In the genomic region with DNA sequence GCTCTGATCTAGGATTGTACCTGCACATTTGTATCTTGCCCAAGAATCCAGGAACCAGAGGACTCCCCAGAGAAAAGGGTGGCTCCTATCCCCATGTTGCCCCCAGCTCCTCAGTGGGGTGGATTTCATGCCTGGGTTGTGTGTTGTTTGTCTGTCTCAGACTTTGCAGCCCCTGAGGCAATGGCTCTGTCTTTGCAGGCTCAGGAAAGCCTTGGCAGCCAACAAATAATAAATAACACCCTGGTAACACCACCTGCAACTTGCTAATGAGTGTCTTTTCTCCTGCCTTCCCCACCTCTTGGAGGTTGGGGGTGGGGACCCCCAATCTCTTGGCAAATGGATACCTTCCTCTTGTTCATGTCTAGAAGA, we compare ENCODE assay signal across 18 cellular contexts.
DNase-seq lines count a peak whose midpoint lies in the region; ATAC-seq, FAIRE-seq and TF ChIP-seq lines count a peak whose summit lies in the region.
"Had no signal": no experiment of that assay in that cellular context is flagged by ENCODE, and none has a peak within 500 bp of the region (broad histone marks: within the 10 kb centered on the region; RNA-seq: fewer than 3 reads in every experiment).

No MANE protein-coding gene starts in this region.

- H3K4me3 ChIP-seq in bronchial epithelial cell (ENCODE audit: low read depth, low read length) (no peak overlapping the region), keratinocyte (ENCODE audit: control insufficient read depth in 2 of 3, extremely low read depth in 1 of 3, insufficient read depth in 2 of 3, low read depth in 1 of 3, low read length in 3 of 3) (no peak overlapping the region), esophagus squamous epithelium (no peak overlapping the region)
- H3K4me3 ChIP-seq: GM23338 had no signal

- FAIRE-seq in bronchial epithelial cell (lab: Jason Lieb, UNC), result no peak
- peak; percentile 43 for FAIRE-seq in keratinocyte (lab: Jason Lieb, UNC)
- FAIRE-seq: GM12891, GM18507 had no signal

- H3K9me1 ChIP-seq in keratinocyte (ENCODE audit: control insufficient read depth, extremely low read depth, insufficient read depth, low read length), result no peaks in the 10 kb centered on the region

- no peak for ATAC-seq in HG03442 (IDR thresholded peaks at IDR 0.05; ENCODE audit: unreplicated experiment)
- ATAC-seq: GM23338, HCT116 had no signal

- no peak for TF ChIP-seq POLR2A in esophagus squamous epithelium (IDR thresholded peaks at IDR 0.05)

- H3K79me2 ChIP-seq in keratinocyte (ENCODE audit: control insufficient read depth, insufficient read depth, low read length), result no peaks in the 10 kb centered on the region

- peaks cover 6% of the 10 kb centered on the region for H3K27me3 ChIP-seq in bronchial epithelial cell (ENCODE audit: control insufficient read depth, insufficient read depth, low read length)
- H3K27me3 ChIP-seq in keratinocyte (ENCODE audit: control insufficient read depth, extremely low read depth, insufficient read depth, low read length), result no peaks in the 10 kb centered on the region
- H3K27me3 ChIP-seq in esophagus squamous epithelium, result peaks cover 0 to 87% (median 0%) of the 10 kb centered on the region in 4 donors

- dilution Hi-C loops in keratinocyte (cut with MboI; ENCODE audit: extremely low pct_ligation_motif_present, low sequenced_read_pairs), result no loop called here

- H3K27ac ChIP-seq in keratinocyte (ENCODE audit: control insufficient read depth, insufficient read depth, low read length), result no peak overlapping the region
- no peak overlapping the region for H3K27ac ChIP-seq in esophagus squamous epithelium

- peaks cover 29% of the 10 kb centered on the region for H3K4me1 ChIP-seq in keratinocyte (ENCODE audit: control insufficient read depth, extremely low read depth, insufficient read depth, low read length)
- H3K4me1 ChIP-seq in esophagus squamous epithelium, result no peaks in the 10 kb centered on the region
- H3K4me1 ChIP-seq: Caco-2 had no signal

- DNase-seq in ELF-1 (ENCODE audit: low read depth, low spot score), result peak; percentile 25
- DNase-seq in M059J (ENCODE audit: low read depth), result peak; percentile 16
- DNase-seq in bronchial epithelial cell (ENCODE audit: low read depth), result peak; percentile 30
- no peak for DNase-seq in keratinocyte (ENCODE audit: low read depth, low spot score)
- DNase-seq in esophagus squamous epithelium (lab: John Stamatoyannopoulos, UW), result no peak
- no peak for DNase-seq in NCI-H524 treated with DMSO at 0.1 percent for 48 hours (lab: John Stamatoyannopoulos, UW)
- DNase-seq: C1 segment of cervical spinal cord; Caco-2; CD4-positive, alpha-beta memory T cell; DMS153; DND-41; GDM1; H9 had no signal

- no peaks in the 10 kb centered on the region for H4K20me1 ChIP-seq in keratinocyte (ENCODE audit: control insufficient read depth, extremely low read depth, insufficient read depth, low read length)

- H3K36me3 ChIP-seq in bronchial epithelial cell (ENCODE audit: control insufficient read depth, insufficient read depth, low read length) (no peaks in the 10 kb centered on the region), keratinocyte (ENCODE audit: control insufficient read depth in 2 of 2, extremely low read depth in 1 of 2, insufficient read depth in 2 of 2, low read length in 2 of 2) (no peaks in the 10 kb centered on the region), esophagus squamous epithelium (no peaks in the 10 kb centered on the region)

- peak overlapping the region; percentile 29 for H2AFZ ChIP-seq in keratinocyte (ENCODE audit: control insufficient read depth, low read length)
- H2AFZ ChIP-seq: GM23338 had no signal

- no peaks in the 10 kb centered on the region for H3K9me3 ChIP-seq in keratinocyte (ENCODE audit: control insufficient read depth, low read depth, low read length)
- no peaks in the 10 kb centered on the region for H3K9me3 ChIP-seq in esophagus squamous epithelium
- H3K9me3 ChIP-seq: Caco-2 had no signal

- TF ChIP-seq CTCF in bronchial epithelial cell (IDR thresholded peaks at IDR 0.05; ENCODE audit: insufficient read depth, low read length, severe bottlenecking) (no peak), keratinocyte (optimal IDR thresholded peaks at IDR 0.05 in 1 of 3, IDR thresholded peaks at IDR 0.05 in 1 of 3, conservative IDR thresholded peaks at IDR 0.05 in 1 of 3; ENCODE audit: extremely low read depth in 1 of 3, insufficient read depth in 2 of 3, low read length in 3 of 3) (no peak), esophagus squamous epithelium (IDR thresholded peaks at IDR 0.05) (no peak)

- H3K9ac ChIP-seq in keratinocyte (ENCODE audit: control insufficient read depth, extremely low read depth, insufficient read depth, low read length), result no peak overlapping the region

- peak overlapping the region; percentile 43 for H3K4me2 ChIP-seq in keratinocyte (ENCODE audit: control insufficient read depth, extremely low read depth, insufficient read depth, low read depth, low read length)
- H3K4me2 ChIP-seq: GM23338 had no signal

- intact Hi-C loops in esophagus squamous epithelium (cut with DNase I), result no loop called here

Comparison
In these comparisons a context has a peak if more than half of its experiments do, and no peak if none do; other contexts are left out.
1. DNase-seq: peak in ELF-1 (single experiment), M059J (single experiment) and bronchial epithelial cell (single experiment); none in keratinocyte (single experiment), esophagus squamous epithelium (single experiment) and NCI-H524 treated with DMSO at 0.1 percent for 48 hours (single experiment).